Comparison of ENCODE assay signal across 1 cellular context in genomic region chr12:94749890-94750289, GRCh38.
TF ChIP-seq lines count a peak whose summit lies in the region.

No MANE protein-coding gene starts in this region.

TF ChIP-seq in H1, 55 proteins besides CTCF, POLR2A, EP300 and RAD21 (continued from another document):
- TF ChIP-seq CHD7 (IDR thresholded peaks at IDR 0.05; ENCODE audit: insufficient replicate concordance, low read length) (no peak), POU5F1 (IDR thresholded peaks at IDR 0.05; ENCODE audit: low read depth, low read length) (no peak), SIRT6 (IDR thresholded peaks at IDR 0.05; ENCODE audit: low read length) (no peak)
